In the genomic region with DNA sequence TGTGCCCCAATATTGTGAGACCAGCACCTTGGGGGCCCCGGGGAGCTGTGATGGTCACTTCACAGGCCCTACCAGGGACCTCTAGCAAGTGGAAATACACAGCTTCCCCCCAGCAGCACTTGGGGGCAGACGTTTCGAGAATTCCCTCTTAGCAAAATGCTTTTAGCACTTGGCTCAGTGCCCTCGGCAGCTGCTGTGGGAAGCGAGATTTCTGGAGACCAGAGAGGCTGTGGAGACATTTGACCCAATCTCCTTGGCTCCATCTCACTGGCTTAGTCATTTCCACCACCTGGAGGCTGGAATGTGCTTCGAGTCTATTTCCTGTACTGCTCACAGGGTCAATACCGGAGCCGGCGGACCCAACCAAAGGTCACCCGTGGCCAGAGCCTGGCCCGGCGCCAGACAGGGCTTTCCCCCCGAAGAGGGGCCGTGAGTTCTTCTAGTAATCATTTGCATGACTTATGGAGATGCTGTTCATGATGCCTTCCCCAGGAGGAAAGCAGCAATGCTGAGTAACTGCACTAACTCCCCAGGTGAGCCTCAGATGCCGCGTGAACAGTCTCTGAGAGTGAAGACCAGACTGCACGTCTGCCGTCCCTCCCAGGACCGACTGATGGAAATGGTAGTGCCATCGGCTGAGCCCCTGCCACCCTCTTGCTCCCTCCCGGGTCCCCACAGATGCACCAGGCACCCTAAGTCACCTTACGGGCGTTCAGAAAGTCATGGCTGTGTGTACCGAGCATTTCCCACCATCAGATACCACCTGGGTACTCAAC, we compare ENCODE assay signal across 8 cellular contexts. TPM values are rescaled to one million over a fixed set of nuclear protein-coding genes. Genes with fewer than 3 reads are reported as not detected.
DNase-seq lines count a peak whose midpoint lies in the region; ATAC-seq, FAIRE-seq and TF ChIP-seq lines count a peak whose summit lies in the region.

No MANE protein-coding gene starts in this region.

- H3K27me3 ChIP-seq in Panc1 (ENCODE audit: control insufficient read depth, insufficient read depth, low read length) (no peaks in the 10 kb centered on the region), pancreas (no peaks in the 10 kb centered on the region)

- H3K36me3 Mint-ChIP-seq in activated CD4-positive, alpha-beta T cell treated with anti-CD3 and anti-CD28 coated beads, Interleukin-2, amount 10 ng/mL, durations not matched to agents 7 days and 5 days (ENCODE audit: low read depth): no peaks in the 10 kb centered on the region

- BruUV-seq in Panc1 (replicated peaks; lab: Mats Ljungman, UMichigan): no TSS peak

- no peak overlapping the region for H3K4me3 Mint-ChIP-seq in activated CD4-positive, alpha-beta T cell treated with anti-CD3 and anti-CD28 coated beads, Interleukin-2, amount 10 ng/mL, durations not matched to agents 7 days and 5 days

- ATAC-seq in Panc1 (peak; percentile 73), pancreas (peak; percentile 36 to 68 (median 57))

- peaks cover 28% of the 10 kb centered on the region for H3K27me3 Mint-ChIP-seq in activated CD4-positive, alpha-beta T cell treated with anti-CD3 and anti-CD28 coated beads, Interleukin-2, amount 10 ng/mL, durations not matched to agents 7 days and 5 days

- TF ChIP-seq CTCF in Panc1 (IDR thresholded peaks at IDR 0.05): no peak
- TF ChIP-seq CTCF in pancreas (IDR thresholded peaks at IDR 0.05): no peak

- H3K36me3 ChIP-seq in Panc1 (ENCODE audit: control insufficient read depth, insufficient read depth, low read length) (no peaks in the 10 kb centered on the region), pancreas (no peaks in the 10 kb centered on the region)

- intact Hi-C loops in Panc1 (cut with micrococcal nuclease; ENCODE audit: unreplicated experiment): no loop called here
- intact Hi-C loops in pancreas (cut with DNase I): no loop called here

- H3K9me3 Mint-ChIP-seq in activated CD4-positive, alpha-beta T cell treated with anti-CD3 and anti-CD28 coated beads, Interleukin-2, amount 10 ng/mL, durations not matched to agents 7 days and 5 days: no peaks in the 10 kb centered on the region

- DNase-seq in GM03348 (ENCODE audit: low spot score): peak; percentile 90
- no peak for DNase-seq in Panc1 (ENCODE audit: low read depth, low spot score)
- DNase-seq in fibroblast of peridontal ligament (ENCODE audit: extremely low read depth): peak; percentile 86
- DNase-seq in pancreas: peak in 5 of 6 donors; percentile 44 to 72 (median 57)
- no peak for DNase-seq in NCI-H345 treated with DMSO at 0.1 percent for 48 hours (lab: John Stamatoyannopoulos, UW; ENCODE audit: unreplicated experiment)
- no peak for DNase-seq in activated CD4-positive, alpha-beta T cell treated with anti-CD3 and anti-CD28 coated beads, Interleukin-2, amount 10 ng/mL, durations not matched to agents 7 days and 5 days
- DNase-seq in T-helper 1 cell: no peak
- no peak for DNase-seq in effector CD8-positive, alpha-beta T cell (lab: John Stamatoyannopoulos, UW)

- POLR2A ChIA-PET in Panc1 (lab: Charles Lee): no interaction called here
- POLR2A ChIA-PET in activated CD4-positive, alpha-beta T cell treated with anti-CD3 and anti-CD28 coated beads, Interleukin-2, amount 10 ng/mL, durations not matched to agents 7 days and 5 days (lab: Charles Lee): no interaction called here

- no peak overlapping the region for H3K4me3 ChIP-seq in Panc1 (ENCODE audit: low read depth in 2 of 2, low read length in 2 of 2)
- no peak overlapping the region for H3K4me3 ChIP-seq in pancreas

- H3K4me1 Mint-ChIP-seq in activated CD4-positive, alpha-beta T cell treated with anti-CD3 and anti-CD28 coated beads, Interleukin-2, amount 10 ng/mL, durations not matched to agents 7 days and 5 days: peaks cover 27% of the 10 kb centered on the region

- no peak for FAIRE-seq in pancreas (lab: Jason Lieb, UNC)

- in situ Hi-C loops in Panc1 (cut with HindIII; ENCODE audit: low pct_unique_long_range_greater_than_20kb, low sequenced_read_pairs): no loop called here

- H3K4me1 ChIP-seq in Panc1 (ENCODE audit: control insufficient read depth, insufficient read depth, low read length): peaks cover 23% of the 10 kb centered on the region
- H3K4me1 ChIP-seq in pancreas: peaks cover 0 to 3% (median 0%) of the 10 kb centered on the region in 3 donors

- peak overlapping the region; percentile 51 for H3K27ac ChIP-seq in Panc1 (ENCODE audit: low read length)
- no peak overlapping the region for H3K27ac ChIP-seq in pancreas

- no peak overlapping the region for H3K27ac Mint-ChIP-seq in activated CD4-positive, alpha-beta T cell treated with anti-CD3 and anti-CD28 coated beads, Interleukin-2, amount 10 ng/mL, durations not matched to agents 7 days and 5 days

- H3K9me3 ChIP-seq in Panc1 (ENCODE audit: control insufficient read depth, insufficient read depth, low read depth, low read length) (no peaks in the 10 kb centered on the region), pancreas (no peaks in the 10 kb centered on the region)

- 38 to 39% methylated on average over 24 of the region's 24 CpGs for WGBS in pancreas, 2 donors

- CTCF ChIA-PET in Panc1 (lab: Charles Lee): no interaction called here
- CTCF ChIA-PET in activated CD4-positive, alpha-beta T cell treated with anti-CD3 and anti-CD28 coated beads, Interleukin-2, amount 10 ng/mL, durations not matched to agents 7 days and 5 days (lab: Charles Lee): interaction anchor here (1.1 kb wide), 2 partner anchors 18 to 159 kb away, joined by 3 read pairs; no protein-coding TSS in a partner anchor

RNA-seq across cellular contexts. Expression of gene C2CD2, which starts 4.4 kb away (rescaled TPM):
- total RNA-seq in Panc1 (2021; ENCODE audit: unreplicated experiment): 14.0 TPM
- 6.6 TPM for polyA plus RNA-seq in Panc1 (2012; ENCODE audit: insufficient read length)
- 10 to 100 TPM in 5 of 6 donors, 1 to 10 TPM in 1; 8.0 to 16.8 (median 12.4) TPM for total RNA-seq in pancreas
- 1 to 10 TPM; 7.9 to 8.6 TPM for polyA plus RNA-seq in pancreas
- total RNA-seq in activated CD4-positive, alpha-beta T cell treated with anti-CD3 and anti-CD28 coated beads, Interleukin-2, amount 10 ng/mL, durations not matched to agents 7 days and 5 days: 1 to 10 TPM; 7.0 to 8.8 TPM

RNA-seq across cellular contexts. Expression of gene ZBTB21, which starts 52.0 kb away (rescaled TPM):
- 17.9 TPM for total RNA-seq in Panc1 (2021; ENCODE audit: unreplicated experiment)
- 5.7 TPM for polyA plus RNA-seq in Panc1 (2012; ENCODE audit: insufficient read length)
- total RNA-seq in pancreas: 1 to 10 TPM; 4.8 to 9.5 (median 8.0) TPM
- 1 to 10 TPM; 2.9 to 3.2 TPM for polyA plus RNA-seq in pancreas
- total RNA-seq in activated CD4-positive, alpha-beta T cell treated with anti-CD3 and anti-CD28 coated beads, Interleukin-2, amount 10 ng/mL, durations not matched to agents 7 days and 5 days: 10 to 100 TPM; 22.1 to 22.6 TPM

Comparison
In these comparisons a context has a peak if more than half of its experiments do, and no peak if none do; other contexts are left out.
1. DNase-seq: peak in GM03348 (single experiment), fibroblast of peridontal ligament (single experiment) and pancreas (5 of 6); none in Panc1 (single experiment), NCI-H345 treated with DMSO at 0.1 percent for 48 hours (single experiment), activated CD4-positive, alpha-beta T cell treated with anti-CD3 and anti-CD28 coated beads, Interleukin-2, amount 10 ng/mL, durations not matched to agents 7 days and 5 days (single experiment), T-helper 1 cell (0 of 5) and effector CD8-positive, alpha-beta T cell (single experiment).